ENCODE assay signal across 21 cellular contexts in the genomic region with DNA sequence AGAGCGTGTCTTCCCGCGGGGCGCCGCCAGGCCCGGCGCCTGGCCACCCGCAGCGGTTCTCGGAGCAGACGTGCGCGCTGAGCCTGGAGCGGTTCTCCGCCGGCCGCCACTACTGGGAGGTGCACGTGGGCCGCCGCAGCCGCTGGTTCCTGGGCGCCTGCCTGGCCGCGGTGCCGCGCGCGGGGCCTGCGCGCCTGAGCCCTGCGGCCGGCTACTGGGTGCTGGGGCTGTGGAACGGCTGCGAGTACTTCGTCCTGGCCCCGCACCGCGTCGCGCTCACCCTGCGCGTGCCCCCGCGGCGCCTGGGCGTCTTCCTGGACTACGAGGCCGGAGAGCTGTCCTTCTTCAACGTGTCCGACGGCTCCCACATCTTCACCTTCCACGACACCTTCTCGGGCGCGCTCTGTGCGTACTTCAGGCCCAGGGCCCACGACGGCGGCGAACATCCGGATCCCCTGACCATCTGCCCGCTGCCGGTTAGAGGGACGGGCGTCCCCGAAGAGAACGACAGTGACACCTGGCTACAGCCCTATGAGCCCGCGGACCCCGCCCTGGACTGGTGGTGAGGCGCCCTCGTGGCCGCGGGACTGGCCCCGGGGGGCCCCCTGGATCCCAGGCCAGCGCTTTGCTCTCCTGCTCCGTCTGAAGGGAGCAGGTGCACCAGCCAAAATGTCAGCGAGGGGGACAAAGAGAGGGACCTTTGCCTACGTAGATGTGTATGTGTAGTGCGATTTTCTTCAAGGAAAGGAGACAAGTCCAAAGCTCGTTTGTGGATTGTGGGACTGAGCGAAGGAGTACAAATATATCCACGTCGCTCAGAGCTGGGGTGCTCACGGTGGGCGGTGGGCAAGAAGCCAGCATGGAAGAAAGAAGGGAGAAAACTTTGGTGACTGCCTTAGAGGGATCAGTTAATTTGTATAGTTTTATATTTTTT. TPM values are rescaled to one million over a fixed set of nuclear protein-coding genes. Genes with fewer than 3 reads are reported as not detected.
DNase-seq lines count a peak whose midpoint lies in the region; ATAC-seq and TF ChIP-seq lines count a peak whose summit lies in the region.
"Had no signal": no experiment of that assay in that cellular context is flagged by ENCODE, and none has a peak within 500 bp of the region (broad histone marks: within the 10 kb centered on the region; RNA-seq: fewer than 3 reads in every experiment).

No MANE protein-coding gene starts in this region.

- H3K4me3 Mint-ChIP-seq in GM23338 = peak overlapping the region; percentile 69
- H3K4me3 Mint-ChIP-seq: activated naive CD8-positive, alpha-beta T cell; natural killer cell treated with Interleukin-12 subunit alpha and Interleukin-12 subunit beta and Interleukin-15 and Interleukin-18, amount 100 ng/mL, for 72 hours had no signal

- peaks cover 2% of the 10 kb centered on the region; the same call in 1 of the 3 replicates for H3K9me3 Mint-ChIP-seq in GM23338
- H3K9me3 Mint-ChIP-seq: natural killer cell treated with Interleukin-12 subunit alpha and Interleukin-12 subunit beta and Interleukin-15 and Interleukin-18, amount 100 ng/mL, for 72 hours had no signal

- TF ChIP-seq CTCF in GM23338 (conservative IDR thresholded peaks at IDR 0.05; ENCODE audit: low read depth in 2 of 2) (peak in 1 of 2 experiments; percentile 40; a peak in 2 of 4 replicates), osteoblast (IDR thresholded peaks at IDR 0.05; ENCODE audit: extremely low read depth, low read depth, low read length) (no peak)

- H3K36me3 Mint-ChIP-seq in GM23338 (ENCODE audit: low read depth) = no peaks in the 10 kb centered on the region; the same call in 2 of the 3 replicates
- H3K36me3 Mint-ChIP-seq: activated naive CD8-positive, alpha-beta T cell; natural killer cell treated with Interleukin-12 subunit alpha and Interleukin-12 subunit beta and Interleukin-15 and Interleukin-18, amount 100 ng/mL, for 72 hours had no signal

- H3K4me2 ChIP-seq in GM23338 (peak overlapping the region; percentile 84), osteoblast (ENCODE audit: insufficient read depth, low read length) (no peak overlapping the region)
- H3K4me2 ChIP-seq: BLaER1 had no signal

- no peaks in the 10 kb centered on the region for H3K9me2 ChIP-seq in GM23338 (ENCODE audit: insufficient read depth)

- H3K27me3 ChIP-seq in GM23338 (ENCODE audit: insufficient read depth) (peaks cover 94% of the 10 kb centered on the region), NT2/D1 (ENCODE audit: insufficient read depth, insufficient read length) (peaks cover 74% of the 10 kb centered on the region), iPS DF 6.9 (ENCODE audit: control insufficient read depth, insufficient read depth, low read length) (peaks cover 68% of the 10 kb centered on the region), osteoblast (ENCODE audit: insufficient read depth, low read length) (peaks cover 71% of the 10 kb centered on the region)
- H3K27me3 ChIP-seq: BLaER1, thyroid gland had no signal

- H3F3A ChIP-seq in GM23338 (replicated peaks; ENCODE audit: low read depth) = no peaks in the 10 kb centered on the region

- peaks cover 6% of the 10 kb centered on the region for H4K20me1 ChIP-seq in GM23338 (replicated peaks; ENCODE audit: insufficient read depth)
- no peaks in the 10 kb centered on the region for H4K20me1 ChIP-seq in osteoblast (ENCODE audit: insufficient read depth, low read length)
- H4K20me1 ChIP-seq: BLaER1 had no signal

- H3K27ac ChIP-seq in GM23338 (ENCODE audit: low read depth) (no peak overlapping the region), iPS DF 6.9 (ENCODE audit: low read length) (no peak overlapping the region), osteoblast (ENCODE audit: low read depth, low read length) (no peak overlapping the region)
- H3K27ac ChIP-seq: BLaER1, breast epithelium, thyroid gland, WERI-Rb-1 had no signal

- H3K36me3 ChIP-seq in GM23338 (ENCODE audit: insufficient read depth) (no peaks in the 10 kb centered on the region), NT2/D1 (ENCODE audit: insufficient read depth, insufficient read length, low read length) (no peaks in the 10 kb centered on the region), iPS DF 6.9 (ENCODE audit: control insufficient read depth, insufficient read depth, low read length) (no peaks in the 10 kb centered on the region), osteoblast (ENCODE audit: insufficient read depth, low read length) (no peaks in the 10 kb centered on the region)
- H3K36me3 ChIP-seq: breast epithelium, thyroid gland, WERI-Rb-1 had no signal

- peak; percentile 50 for DNase-seq in GM23338 (ENCODE audit: low spot score)
- DNase-seq in NT2/D1 (ENCODE audit: low read depth, low spot score) = no peak
- no peak for DNase-seq in iPS DF 6.9 (ENCODE audit: low read depth, low spot score)
- DNase-seq in osteoblast (ENCODE audit: insufficient read length, low spot score, missing footprints) = peak; percentile 69
- no peak for DNase-seq in NCI-H345 (lab: John Stamatoyannopoulos, UW)
- no peak for DNase-seq in activated T-cell treated with anti-CD3 and anti-CD28 coated beads, Interleukin-2, amount 50 U/mL, for 1 hour
- DNase-seq: effector CD4-positive, alpha-beta T cell; GOT3; IMR-90; NCI-H1048; NCI-H774; WERI-Rb-1 had no signal

- peak overlapping the region; percentile 81 for H2AFZ ChIP-seq in GM23338
- no peak overlapping the region for H2AFZ ChIP-seq in osteoblast (ENCODE audit: low read length)

- ATAC-seq in GM23338 (peak; percentile 76), GM21786 (IDR thresholded peaks at IDR 0.05; ENCODE audit: unreplicated experiment) (no peak), HG02870 (IDR thresholded peaks at IDR 0.05; ENCODE audit: unreplicated experiment) (no peak)

- H3K4me3 ChIP-seq in GM23338 = peak overlapping the region; percentile 60
- peak overlapping the region; percentile 47 for H3K4me3 ChIP-seq in NT2/D1 (ENCODE audit: insufficient read length, low read depth)
- peak overlapping the region; percentile 30; the same call in 1 of the 2 replicates for H3K4me3 ChIP-seq in iPS DF 6.9 (ENCODE audit: low read length)
- no peak overlapping the region for H3K4me3 ChIP-seq in osteoblast (ENCODE audit: insufficient read depth, low read length)
- H3K4me3 ChIP-seq: BLaER1, lung, thyroid gland had no signal

- H3K9ac ChIP-seq in NT2/D1 (ENCODE audit: insufficient read length, low read depth) = peak overlapping the region; percentile 76
- H3K9ac ChIP-seq: BLaER1 had no signal

- peaks cover 82% of the 10 kb centered on the region for H3K27me3 Mint-ChIP-seq in GM23338 (ENCODE audit: insufficient read depth, low read depth, poor library complexity)

- peaks cover 11% of the 10 kb centered on the region for H3K4me1 Mint-ChIP-seq in GM23338

- H3K9me3 ChIP-seq in NT2/D1 (ENCODE audit: insufficient read depth, low read length) = no peaks in the 10 kb centered on the region
- no peaks in the 10 kb centered on the region for H3K9me3 ChIP-seq in iPS DF 6.9 (ENCODE audit: control insufficient read depth, insufficient read depth, low read length)
- H3K9me3 ChIP-seq in osteoblast (ENCODE audit: low read depth, low read length) = no peaks in the 10 kb centered on the region
- H3K9me3 ChIP-seq: BLaER1, breast epithelium, thyroid gland had no signal

- H3K4me1 ChIP-seq in GM23338 (ENCODE audit: insufficient read depth) = peaks cover 13% of the 10 kb centered on the region
- no peaks in the 10 kb centered on the region for H3K4me1 ChIP-seq in NT2/D1 (ENCODE audit: insufficient read depth, insufficient read length)
- H3K4me1 ChIP-seq in iPS DF 6.9 (ENCODE audit: control insufficient read depth, insufficient read depth, low read length) = 0 out of 2 replicates have a peak, but pooled peaks cover 4% of the 10 kb centered on the region
- no peaks in the 10 kb centered on the region for H3K4me1 ChIP-seq in osteoblast (ENCODE audit: insufficient read depth, low read length)
- H3K4me1 ChIP-seq: breast epithelium had no signal

- H3K79me2 ChIP-seq in GM23338 (replicated peaks; ENCODE audit: insufficient read depth) (no peaks in the 10 kb centered on the region), osteoblast (ENCODE audit: insufficient read depth, low read length) (no peaks in the 10 kb centered on the region)

- no CpG with 5 or more reads among the region's 86 CpGs for WGBS in iPS DF 6.9 (ENCODE audit: insufficient coverage, insufficient read length)

- no peak overlapping the region for H3K27ac Mint-ChIP-seq in GM23338
- H3K27ac Mint-ChIP-seq: activated naive CD8-positive, alpha-beta T cell; natural killer cell treated with Interleukin-12 subunit alpha and Interleukin-12 subunit beta and Interleukin-15 and Interleukin-18, amount 100 ng/mL, for 72 hours had no signal

TF ChIP-seq in GM23338, 12 proteins besides CTCF, POLR2A, EP300 and RAD21 (continues in another document):
- no peak for TF ChIP-seq STAT1 (IDR thresholded peaks at IDR 0.05; ENCODE audit: unreplicated experiment)

RNA-seq across cellular contexts. Expression of gene BTNL9, which starts 19.5 kb away (rescaled TPM):
- 2.8 and 3.4 TPM in 2 replicates for total RNA-seq in GM23338 (2014; rRNA removed; shearing (Covaris generic))
- polyA plus RNA-seq in GM23338 (2016; fragmentation: Nextera tagmentation; extraction: Ambion mirVana) = 0.21 and 0.37 TPM in 2 replicates
- not detected in 2 replicates for total RNA-seq in osteoblast
- total RNA-seq: IMR-90; natural killer cell treated with Interleukin-12 subunit alpha and Interleukin-12 subunit beta and Interleukin-15 and Interleukin-18, amount 100 ng/mL, for 72 hours; RPMI7951 had no signal
- polyA plus RNA-seq: IMR-90 had no signal

Comparison
In these comparisons a context has a peak if more than half of its experiments do, and no peak if none do; other contexts are left out.
1. DNase-seq: peak in GM23338 (single experiment) and osteoblast (single experiment); none in NT2/D1 (single experiment), iPS DF 6.9 (single experiment), NCI-H345 (single experiment) and activated T-cell treated with anti-CD3 and anti-CD28 coated beads, Interleukin-2, amount 50 U/mL, for 1 hour (single experiment).